ENCODE assay signal across 8 cellular contexts in the genomic region with DNA sequence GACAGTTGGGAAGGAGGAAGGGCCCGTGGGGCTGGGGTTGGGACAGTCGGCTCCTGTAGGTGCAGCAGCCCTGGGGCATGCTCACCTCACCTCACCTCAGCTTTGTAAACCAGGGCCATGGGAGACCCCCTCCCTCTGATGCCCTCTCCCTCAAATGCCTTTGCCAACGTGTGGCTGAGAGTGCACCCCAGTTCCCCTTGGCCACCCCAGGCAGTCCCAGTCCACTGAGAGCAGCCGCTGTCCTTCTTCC. TPM values are rescaled to one million over a fixed set of nuclear protein-coding genes. Genes with fewer than 3 reads are reported as not detected.
DNase-seq lines count a peak whose midpoint lies in the region; ATAC-seq and TF ChIP-seq lines count a peak whose summit lies in the region.

No MANE protein-coding gene starts in this region.

- H3K9me3 Mint-ChIP-seq in activated CD8-positive, alpha-beta T cell treated with anti-CD3 and anti-CD28 coated beads for 36 hours, result no peaks in the 10 kb centered on the region
- peaks cover 0 to 10% of the 10 kb centered on the region in 2 donors for H3K9me3 Mint-ChIP-seq in stimulated activated naive CD8-positive, alpha-beta T cell treated with anti-CD3 and anti-CD28 coated beads, Interleukin-15, amount 100 ng/mL, for 72 hours

- TF ChIP-seq CTCF in activated CD8-positive, alpha-beta T cell treated with anti-CD3 and anti-CD28 coated beads for 36 hours (IDR thresholded peaks at IDR 0.05), result no peak
- TF ChIP-seq CTCF in hepatocyte (IDR thresholded peaks at IDR 0.05; ENCODE audit: poor library complexity) (no peak), GM20000 (IDR thresholded peaks at IDR 0.05; ENCODE audit: extremely low read depth, missing control alignments) (no peak)

- H3K4me1 ChIP-seq in hepatocyte (ENCODE audit: insufficient read depth), result peaks cover 48% of the 10 kb centered on the region

- intact Hi-C loops in activated CD8-positive, alpha-beta T cell treated with anti-CD3 and anti-CD28 coated beads for 36 hours (cut with micrococcal nuclease), result no loop called here

- H3K36me3 ChIP-seq in hepatocyte (replicated peaks; ENCODE audit: insufficient read depth, low read depth), result no peaks in the 10 kb centered on the region

- H3K4me3 Mint-ChIP-seq in activated CD8-positive, alpha-beta T cell treated with anti-CD3 and anti-CD28 coated beads for 36 hours, result peak overlapping the region; percentile 89
- peak overlapping the region; percentile 90 to 97 for H3K4me3 Mint-ChIP-seq in stimulated activated naive CD8-positive, alpha-beta T cell treated with anti-CD3 and anti-CD28 coated beads, Interleukin-15, amount 100 ng/mL, for 72 hours

- H3K27ac Mint-ChIP-seq in activated CD8-positive, alpha-beta T cell treated with anti-CD3 and anti-CD28 coated beads for 36 hours, result peak overlapping the region; percentile 98
- peak overlapping the region; percentile 99 to 100 for H3K27ac Mint-ChIP-seq in stimulated activated naive CD8-positive, alpha-beta T cell treated with anti-CD3 and anti-CD28 coated beads, Interleukin-15, amount 100 ng/mL, for 72 hours

- no peaks in the 10 kb centered on the region for H3K9me3 ChIP-seq in hepatocyte (ENCODE audit: low read depth)

- H3K4me1 Mint-ChIP-seq in activated CD8-positive, alpha-beta T cell treated with anti-CD3 and anti-CD28 coated beads for 36 hours (ENCODE audit: low read depth), result peaks cover 36% of the 10 kb centered on the region
- peaks cover 68% of the 10 kb centered on the region for H3K4me1 Mint-ChIP-seq in stimulated activated naive CD8-positive, alpha-beta T cell treated with anti-CD3 and anti-CD28 coated beads, Interleukin-15, amount 100 ng/mL, for 72 hours

- ATAC-seq in HG03066 (IDR thresholded peaks at IDR 0.05; ENCODE audit: low read depth, unreplicated experiment), result peak; percentile 1
- ATAC-seq in activated CD8-positive, alpha-beta T cell treated with anti-CD3 and anti-CD28 coated beads for 36 hours, result peak; percentile 2
- peak; percentile 5 for ATAC-seq in stimulated activated naive CD8-positive, alpha-beta T cell treated with anti-CD3 and anti-CD28 coated beads, Interleukin-15, amount 100 ng/mL, for 72 hours
- no peak for ATAC-seq in GM19467 (IDR thresholded peaks at IDR 0.05; ENCODE audit: unreplicated experiment)
- no peak for ATAC-seq in HG03521 (IDR thresholded peaks at IDR 0.05; ENCODE audit: unreplicated experiment)

- H3K4me2 ChIP-seq in hepatocyte, result peak overlapping the region; percentile 91

- peaks cover 6% of the 10 kb centered on the region for H4K20me1 ChIP-seq in hepatocyte (ENCODE audit: insufficient read depth, poor library complexity, severe bottlenecking)

- H3K79me2 ChIP-seq in hepatocyte, result peaks cover 50% of the 10 kb centered on the region

- POLR2A ChIA-PET in activated CD8-positive, alpha-beta T cell treated with anti-CD3 and anti-CD28 coated beads for 36 hours (lab: Charles Lee), result interaction anchor here (0.7 to 21.0 kb wide), 15 partner anchors 7 to 159 kb away, joined by 3 to 4842 read pairs (median 6); a partner anchor contains a TSS

- H3K27me3 ChIP-seq in hepatocyte, result no peaks in the 10 kb centered on the region

- H3K36me3 Mint-ChIP-seq in activated CD8-positive, alpha-beta T cell treated with anti-CD3 and anti-CD28 coated beads for 36 hours (ENCODE audit: low read depth), result peaks cover 20% of the 10 kb centered on the region

- DNase-seq in activated CD8-positive, alpha-beta T cell treated with anti-CD3 and anti-CD28 coated beads for 36 hours, result peak; percentile 66
- no peak for DNase-seq in hepatocyte (ENCODE audit: low spot score)
- DNase-seq in stimulated activated naive CD8-positive, alpha-beta T cell treated with anti-CD3 and anti-CD28 coated beads, Interleukin-15, amount 100 ng/mL, for 72 hours, result no peak
- no peak for DNase-seq in SHP77 (lab: John Stamatoyannopoulos, UW)
- no peak for DNase-seq in GM20000 (ENCODE audit: low spot score)

- no peak overlapping the region for H2AFZ ChIP-seq in hepatocyte

- H3K27me3 Mint-ChIP-seq in activated CD8-positive, alpha-beta T cell treated with anti-CD3 and anti-CD28 coated beads for 36 hours, result peaks cover 5% of the 10 kb centered on the region
- peaks cover 7% of the 10 kb centered on the region for H3K27me3 Mint-ChIP-seq in stimulated activated naive CD8-positive, alpha-beta T cell treated with anti-CD3 and anti-CD28 coated beads, Interleukin-15, amount 100 ng/mL, for 72 hours

- 17% methylated on average over 2 of the region's 4 CpGs for WGBS in hepatocyte (ENCODE audit: low lambda C conversion rate, missing lambda C conversion rate)

- H3K27ac ChIP-seq in hepatocyte, result peak overlapping the region; percentile 100

- H3K4me3 ChIP-seq in hepatocyte, result no peak overlapping the region

- no peaks in the 10 kb centered on the region for H3K9me2 ChIP-seq in hepatocyte (replicated peaks; ENCODE audit: insufficient read depth)

- CTCF ChIA-PET in activated CD8-positive, alpha-beta T cell treated with anti-CD3 and anti-CD28 coated beads for 36 hours (lab: Charles Lee), result interaction anchor here (1.1 to 15.1 kb wide), 7 partner anchors 14 to 85 kb away, joined by 3 to 448 read pairs (median 27); a partner anchor contains a TSS

RNA-seq across cellular contexts. Expression of a gene that starts 4.2 kb away (rescaled TPM):
- 100 to 1,000 TPM; 313 to 358 TPM for total RNA-seq in activated CD8-positive, alpha-beta T cell treated with anti-CD3 and anti-CD28 coated beads for 36 hours
- 104 and 130 TPM in 2 replicates for total RNA-seq in hepatocyte
- 168 and 209 TPM in 2 replicates for polyA plus RNA-seq in hepatocyte

RNA-seq across cellular contexts. Expression of a gene that starts 31.9 kb away (rescaled TPM):
- 10 to 100 TPM; 26.8 to 33.3 TPM for total RNA-seq in activated CD8-positive, alpha-beta T cell treated with anti-CD3 and anti-CD28 coated beads for 36 hours
- total RNA-seq in hepatocyte, result 20.8 and 25.7 TPM in 2 replicates
- 22.2 and 31.0 TPM in 2 replicates for polyA plus RNA-seq in hepatocyte

RNA-seq across cellular contexts. Expression of a gene that starts 35.9 kb away (rescaled TPM):
- 10 to 100 TPM; 12.8 to 14.4 TPM for total RNA-seq in activated CD8-positive, alpha-beta T cell treated with anti-CD3 and anti-CD28 coated beads for 36 hours
- 4.9 and 8.8 TPM in 2 replicates for total RNA-seq in hepatocyte
- polyA plus RNA-seq in hepatocyte, result 13.9 and 20.3 TPM in 2 replicates

Comparison
In these comparisons a context has a peak if more than half of its experiments do, and no peak if none do; other contexts are left out.
1. ATAC-seq: peak in HG03066 (single experiment), activated CD8-positive, alpha-beta T cell treated with anti-CD3 and anti-CD28 coated beads for 36 hours (single experiment) and stimulated activated naive CD8-positive, alpha-beta T cell treated with anti-CD3 and anti-CD28 coated beads, Interleukin-15, amount 100 ng/mL, for 72 hours (single experiment); none in GM19467 (single experiment) and HG03521 (single experiment).